Comparison of ENCODE assay signal across 12 cellular contexts in the genomic region with DNA sequence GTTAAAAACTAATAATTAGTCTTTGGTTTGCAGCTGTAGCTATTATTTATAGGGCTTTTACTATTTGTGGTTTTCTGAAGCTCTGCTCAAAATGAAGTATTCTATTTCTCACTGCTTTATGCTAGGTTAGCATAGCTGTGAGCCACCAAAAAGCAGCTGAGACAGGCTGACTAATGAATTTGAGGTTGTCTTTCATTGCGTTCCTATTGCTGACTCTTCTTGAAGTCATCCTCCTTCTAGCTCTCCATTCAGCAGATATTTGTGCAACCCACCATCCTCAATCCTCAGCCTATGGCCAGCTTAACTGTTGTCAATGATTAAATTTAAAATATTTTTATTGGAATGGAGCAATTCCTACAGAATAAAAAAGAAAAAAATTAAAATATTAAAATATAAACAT. TPM values are rescaled to one million over a fixed set of nuclear protein-coding genes. Genes with fewer than 3 reads are reported as not detected.
DNase-seq lines count a peak whose midpoint lies in the region; ATAC-seq and TF ChIP-seq lines count a peak whose summit lies in the region.
"Had no signal": no experiment of that assay in that cellular context is flagged by ENCODE, and none has a peak within 500 bp of the region (broad histone marks: within the 10 kb centered on the region; RNA-seq: fewer than 3 reads in every experiment).

No MANE protein-coding gene starts in this region.

- no peak for TF ChIP-seq CTCF in fibroblast of pulmonary artery (IDR thresholded peaks at IDR 0.05; ENCODE audit: low read length, missing control alignments)

- H3K4me1 ChIP-seq in SJCRH30, result peaks cover 4% of the 10 kb centered on the region; the same call in 1 of the 2 replicates

- H3K36me3 ChIP-seq in SJCRH30, result no peaks in the 10 kb centered on the region
- H3K36me3 ChIP-seq: tibial artery had no signal

- DNase-seq in HCEC 1CT, result peak; percentile 96
- DNase-seq in SJCRH30, result peak; percentile 17 to 41
- DNase-seq in fibroblast of pulmonary artery (ENCODE audit: low read depth), result peak; percentile 68
- DNase-seq in stromal cell of bone marrow (ENCODE audit: low read depth), result peak; percentile 80
- no peak for DNase-seq in activated CD4-positive, alpha-beta T cell treated with anti-CD3 and anti-CD28 coated beads for 4 hours
- DNase-seq in SHP77 (lab: John Stamatoyannopoulos, UW), result no peak
- DNase-seq: DMS153, foreskin melanocyte, islet precursor cell, nephron progenitor cell, tibial artery had no signal

- ATAC-seq in GM21737 (IDR thresholded peaks at IDR 0.05; ENCODE audit: unreplicated experiment), result no peak

- H3K4me3 ChIP-seq in SJCRH30 (no peak overlapping the region), fibroblast of pulmonary artery (replicated peaks; ENCODE audit: low read depth, low read length) (no peak overlapping the region)
- H3K4me3 ChIP-seq: tibial artery had no signal

- no peaks in the 10 kb centered on the region for H3K27me3 ChIP-seq in SJCRH30
- H3K27me3 ChIP-seq: tibial artery had no signal

- peak overlapping the region; percentile 30 for H3K27ac ChIP-seq in SJCRH30
- H3K27ac ChIP-seq: tibial artery had no signal

- no peaks in the 10 kb centered on the region for H3K9me3 ChIP-seq in SJCRH30 (replicated peaks)
- H3K9me3 ChIP-seq: tibial artery had no signal

RNA-seq across cellular contexts. Expression of a gene that starts 2.1 kb away (rescaled TPM):
- 19.8 and 20.2 TPM in 2 replicates for total RNA-seq in SJCRH30 (2014; rRNA removed; shearing (Covaris generic))

RNA-seq across cellular contexts. Expression of a gene that starts 55.1 kb away (rescaled TPM):
- 35.1 and 38.6 TPM in 2 replicates for total RNA-seq in SJCRH30 (2014; rRNA removed; shearing (Covaris generic))

Comparison
In these comparisons a context has a peak if more than half of its experiments do, and no peak if none do; other contexts are left out.
1. DNase-seq: peak in HCEC 1CT (single experiment), SJCRH30 (2 of 2), fibroblast of pulmonary artery (single experiment) and stromal cell of bone marrow (single experiment); none in activated CD4-positive, alpha-beta T cell treated with anti-CD3 and anti-CD28 coated beads for 4 hours (0 of 2) and SHP77 (0 of 2).